In genomic region chr4:6355052-6355451, GRCh38 we compare ENCODE assay signal across 16 cellular contexts.
A peak's percentile ranks its signal among the peaks of the same experiment; 100 is the strongest.
DNase-seq lines count a peak whose midpoint lies in the region; TF ChIP-seq lines count a peak whose summit lies in the region.
"Had no signal": no experiment of that assay in that cellular context is flagged by ENCODE, and none has a peak within 500 bp of the region (broad histone marks: within the 10 kb centered on the region; RNA-seq: fewer than 3 reads in every experiment).

No MANE protein-coding gene starts in this region.

- H3K27me3 ChIP-seq in neural progenitor cell (peaks cover 10% of the 10 kb centered on the region), thyroid gland (no peaks in the 10 kb centered on the region)
- H3K27me3 ChIP-seq: SJCRH30 had no signal

- H3K27ac ChIP-seq in neural progenitor cell, result no peak overlapping the region
- H3K27ac ChIP-seq in thyroid gland, result no peak overlapping the region
- H3K27ac ChIP-seq: GM23248, RWPE1, SJCRH30 had no signal

- no peak for TF ChIP-seq CTCF in chondrocyte (IDR thresholded peaks at IDR 0.05)
- no peak for TF ChIP-seq CTCF in neural progenitor cell (IDR thresholded peaks at IDR 0.05)
- TF ChIP-seq CTCF in thyroid gland (IDR thresholded peaks at IDR 0.05), result no peak

- no peak overlapping the region for H3K9ac ChIP-seq in neural progenitor cell
- H3K9ac ChIP-seq: GM23248 had no signal

- H3K27me3 Mint-ChIP-seq in chondrocyte (ENCODE audit: low read depth) (peaks cover 40% of the 10 kb centered on the region), neural progenitor cell (ENCODE audit: insufficient read depth, low read depth) (peaks cover 10% of the 10 kb centered on the region)

- H4K20me1 ChIP-seq in neural progenitor cell (ENCODE audit: low read depth), result peaks cover 6% of the 10 kb centered on the region

- H3K36me3 Mint-ChIP-seq in chondrocyte (ENCODE audit: low read depth) (no peaks in the 10 kb centered on the region), neural progenitor cell (no peaks in the 10 kb centered on the region)

- WGBS in thyroid gland, 2 donors, result 48% methylated on average over 2 to 3 of the region's 3 CpGs

- H3K4me2 ChIP-seq in neural progenitor cell, result no peak overlapping the region

- peaks cover under 1% of the 10 kb centered on the region for H3F3A ChIP-seq in neural progenitor cell (ENCODE audit: low read depth)

- no peaks in the 10 kb centered on the region for H3K36me3 ChIP-seq in neural progenitor cell
- H3K36me3 ChIP-seq in thyroid gland, result no peaks in the 10 kb centered on the region
- H3K36me3 ChIP-seq: SJCRH30 had no signal

- TF ChIP-seq POLR2A in thyroid gland (IDR thresholded peaks at IDR 0.05), result no peak

- H3K4me3 ChIP-seq in neural progenitor cell, result no peak overlapping the region
- no peak overlapping the region for H3K4me3 ChIP-seq in thyroid gland (replicated peaks in 1 of 3)
- H3K4me3 ChIP-seq: GM12878, GM23248, SJCRH30 had no signal

- peaks cover 2% of the 10 kb centered on the region for H3K4me1 ChIP-seq in neural progenitor cell
- H3K4me1 ChIP-seq in thyroid gland, result no peaks in the 10 kb centered on the region
- H3K4me1 ChIP-seq: SJCRH30 had no signal

- no peak overlapping the region for H3K4me3 Mint-ChIP-seq in chondrocyte (ENCODE audit: unreplicated experiment)
- peak overlapping the region; percentile 69 for H3K4me3 Mint-ChIP-seq in neural progenitor cell

- no peak overlapping the region for H2AFZ ChIP-seq in neural progenitor cell (replicated peaks)
- H2AFZ ChIP-seq: GM23248 had no signal

- intact Hi-C loops in thyroid gland (cut with DNase I), result no loop called here

- no peaks in the 10 kb centered on the region for H3K9me3 ChIP-seq in neural progenitor cell (ENCODE audit: low read depth)
- no peaks in the 10 kb centered on the region for H3K9me3 ChIP-seq in thyroid gland
- H3K9me3 ChIP-seq: SJCRH30 had no signal

- no peaks in the 10 kb centered on the region for H3K9me3 Mint-ChIP-seq in chondrocyte (ENCODE audit: low read depth)
- no peaks in the 10 kb centered on the region for H3K9me3 Mint-ChIP-seq in neural progenitor cell

- H3K27ac Mint-ChIP-seq in chondrocyte (ENCODE audit: unreplicated experiment) (no peak overlapping the region), neural progenitor cell (peak overlapping the region; percentile 15)

- H3K4me1 Mint-ChIP-seq in chondrocyte (ENCODE audit: low read depth) (no peaks in the 10 kb centered on the region), neural progenitor cell (peaks cover 23% of the 10 kb centered on the region)

- DNase-seq in GF-D8 (lab: John Stamatoyannopoulos, UW) (peak; percentile 5), NCI-H524 treated with DMSO at 0.1 percent for 48 hours (lab: John Stamatoyannopoulos, UW) (peak; percentile 13), chondrocyte (ENCODE audit: low spot score) (peak; percentile 19), neural progenitor cell (ENCODE audit: low spot score) (no peak), A172 (ENCODE audit: low spot score) (no peak), thyroid gland (no peak), NCI-H146 treated with DMSO at 0.1 percent for 48 hours (lab: John Stamatoyannopoulos, UW; ENCODE audit: unreplicated experiment) (no peak)
- DNase-seq: DND-41, GM23248, NCI-H1436, NCI-H2081, NCI-H226, PC-3 had no signal

- no peaks in the 10 kb centered on the region for H3K79me2 ChIP-seq in neural progenitor cell (ENCODE audit: low read depth)

Comparison
In these comparisons a context has a peak if more than half of its experiments do, and no peak if none do; other contexts are left out.
1. DNase-seq: peak in GF-D8 (single experiment), NCI-H524 treated with DMSO at 0.1 percent for 48 hours (single experiment) and chondrocyte (single experiment); none in neural progenitor cell (single experiment), A172 (single experiment), thyroid gland (0 of 2) and NCI-H146 treated with DMSO at 0.1 percent for 48 hours (single experiment).